In genomic region chr19:57210381-57210780, GRCh38 we compare ENCODE assay signal across 31 cellular contexts. TPM values are rescaled to one million over a fixed set of nuclear protein-coding genes. Genes with fewer than 3 reads are reported as not detected.
"Had no signal": no experiment of that assay in that cellular context is flagged by ENCODE, and none has a peak within 500 bp of the region (broad histone marks: within the 10 kb centered on the region; RNA-seq: fewer than 3 reads in every experiment).

No MANE protein-coding gene starts in this region.

- H3K4me3 Mint-ChIP-seq: activated CD4-positive, alpha-beta memory T cell treated with anti-CD3 and anti-CD28 coated beads, Interleukin-2, amount 10 ng/mL, durations not matched to agents 7 days and 5 days; activated CD4-positive, alpha-beta T cell treated with anti-CD3 and anti-CD28 coated beads, Interleukin-2, amount 10 ng/mL, durations not matched to agents 7 days and 5 days; activated T-cell treated with anti-CD3 and anti-CD28 coated beads, Interleukin-2, amount 50 U/mL, for 72 hours; dendritic cell treated with granulocyte-macrophage colony-stimulating factor and Interleukin-4, amounts not matched to agents 40 ng/mL and 50 ng/mL, for 4 days; natural killer cell; neural progenitor cell; stimulated activated memory B cell treated with anti-CD40 and anti-IgM and Interleukin-4, amounts not matched to agents 10 μg/mL and 1 μg/mL and 100 μg/mL, for 72 hours; stimulated activated naive CD8-positive, alpha-beta T cell treated with anti-CD3 and anti-CD28 coated beads, Interleukin-15, amount 100 ng/mL, for 72 hours had no signal

- H3K27me3 Mint-ChIP-seq: activated CD4-positive, alpha-beta memory T cell treated with anti-CD3 and anti-CD28 coated beads, Interleukin-2, amount 10 ng/mL, durations not matched to agents 7 days and 5 days; activated CD4-positive, alpha-beta T cell treated with anti-CD3 and anti-CD28 coated beads, Interleukin-2, amount 10 ng/mL, durations not matched to agents 7 days and 5 days; dendritic cell treated with granulocyte-macrophage colony-stimulating factor and Interleukin-4, amounts not matched to agents 40 ng/mL and 50 ng/mL, for 4 days; stimulated activated memory B cell treated with anti-CD40 and anti-IgM and Interleukin-4, amounts not matched to agents 10 μg/mL and 1 μg/mL and 100 μg/mL, for 72 hours; stimulated activated naive CD8-positive, alpha-beta T cell treated with anti-CD3 and anti-CD28 coated beads, Interleukin-15, amount 100 ng/mL, for 72 hours had no signal

- ATAC-seq: activated naive CD4-positive, alpha-beta T cell treated with anti-CD3 and anti-CD28 coated beads, Interleukin-2, amount 50 U/mL, for 72 hours; activated T-cell treated with anti-CD3 and anti-CD28 coated beads, Interleukin-2, amount 50 U/mL, for 72 hours; gastrocnemius medialis; left colon; natural killer cell; stimulated activated memory B cell treated with anti-CD40 and anti-IgM and Interleukin-4, amounts not matched to agents 10 μg/mL and 1 μg/mL and 100 μg/mL, for 72 hours; stimulated activated naive CD8-positive, alpha-beta T cell treated with anti-CD3 and anti-CD28 coated beads, Interleukin-15, amount 100 ng/mL, for 72 hours had no signal

- H3K27ac Mint-ChIP-seq: activated CD4-positive, alpha-beta memory T cell treated with anti-CD3 and anti-CD28 coated beads, Interleukin-2, amount 10 ng/mL, durations not matched to agents 7 days and 5 days; activated CD4-positive, alpha-beta T cell treated with anti-CD3 and anti-CD28 coated beads, Interleukin-2, amount 10 ng/mL, durations not matched to agents 7 days and 5 days; activated T-cell treated with anti-CD3 and anti-CD28 coated beads, Interleukin-2, amount 50 U/mL, for 72 hours; dendritic cell treated with granulocyte-macrophage colony-stimulating factor and Interleukin-4, amounts not matched to agents 40 ng/mL and 50 ng/mL, for 4 days; neural progenitor cell; stimulated activated memory B cell treated with anti-CD40 and anti-IgM and Interleukin-4, amounts not matched to agents 10 μg/mL and 1 μg/mL and 100 μg/mL, for 72 hours; stimulated activated naive CD8-positive, alpha-beta T cell treated with anti-CD3 and anti-CD28 coated beads, Interleukin-15, amount 100 ng/mL, for 72 hours had no signal

- H3K9me3 Mint-ChIP-seq: natural killer cell, neural progenitor cell had no signal

- H3K4me1 Mint-ChIP-seq: activated CD4-positive, alpha-beta memory T cell treated with anti-CD3 and anti-CD28 coated beads, Interleukin-2, amount 10 ng/mL, durations not matched to agents 7 days and 5 days; activated CD4-positive, alpha-beta T cell treated with anti-CD3 and anti-CD28 coated beads, Interleukin-2, amount 10 ng/mL, durations not matched to agents 7 days and 5 days; neural progenitor cell; stimulated activated memory B cell treated with anti-CD40 and anti-IgM and Interleukin-4, amounts not matched to agents 10 μg/mL and 1 μg/mL and 100 μg/mL, for 72 hours; stimulated activated naive CD8-positive, alpha-beta T cell treated with anti-CD3 and anti-CD28 coated beads, Interleukin-15, amount 100 ng/mL, for 72 hours had no signal

- H3K4me3 ChIP-seq: gastrocnemius medialis, hepatocyte, neural progenitor cell, right atrium auricular region, smooth muscle cell, tibial nerve had no signal

- DNase-seq: activated CD4-positive, alpha-beta memory T cell treated with anti-CD3 and anti-CD28 coated beads, Interleukin-2, amount 10 ng/mL, durations not matched to agents 7 days and 5 days; activated CD4-positive, alpha-beta T cell treated with anti-CD3 and anti-CD28 coated beads for 1 hour; activated CD4-positive, alpha-beta T cell treated with anti-CD3 and anti-CD28 coated beads, Interleukin-2, amount 10 ng/mL, durations not matched to agents 7 days and 5 days; activated naive CD4-positive, alpha-beta T cell; activated T-cell treated with anti-CD3 and anti-CD28 coated beads, Interleukin-2, amount 50 U/mL, for 72 hours; effector CD8-positive, alpha-beta T cell; gastrocnemius medialis; glutamatergic neuron; left colon; mammary epithelial cell; natural killer cell; occipital lobe; stimulated activated CD4-positive, alpha-beta T cell treated with anti-CD3 and anti-CD28 coated beads, Interleukin-1b, Interleukin-23, amount 100 ng/mL, for 48 hours; stimulated activated CD4-positive, alpha-beta T cell treated with anti-CD3 and anti-CD28 coated beads, Interleukin-4, amount 100 ng/mL, for 4 hours; stimulated activated CD8-positive, alpha-beta memory T cell treated with anti-CD3 and anti-CD28 coated beads, Interleukin-4, amount 100 ng/mL, for 48 hours; stimulated activated naive CD8-positive, alpha-beta T cell treated with anti-CD3 and anti-CD28 coated beads, Interleukin-15, amount 100 ng/mL, for 72 hours; T-helper 2 cell had no signal

RNA-seq across cellular contexts. Expression of gene DUXA, which starts 43.1 kb away (rescaled TPM):
- total RNA-seq: activated CD4-positive, alpha-beta memory T cell treated with anti-CD3 and anti-CD28 coated beads, Interleukin-2, amount 10 ng/mL, durations not matched to agents 7 days and 5 days; activated CD4-positive, alpha-beta T cell treated with anti-CD3 and anti-CD28 coated beads, Interleukin-2, amount 10 ng/mL, durations not matched to agents 7 days and 5 days; activated naive CD4-positive, alpha-beta T cell treated with anti-CD3 and anti-CD28 coated beads, Interleukin-2, amount 50 U/mL, for 72 hours; activated T-cell treated with anti-CD3 and anti-CD28 coated beads, Interleukin-2, amount 50 U/mL, for 72 hours; chondrocyte; epithelial cell of proximal tubule; gastrocnemius medialis; hepatocyte; left colon; liver; mammary epithelial cell; mononuclear cell; natural killer cell; occipital lobe; pulmonary artery endothelial cell; right atrium auricular region; smooth muscle cell; urinary bladder had no signal
